8 cellular contexts compared by ENCODE assay signal in the genomic region with DNA sequence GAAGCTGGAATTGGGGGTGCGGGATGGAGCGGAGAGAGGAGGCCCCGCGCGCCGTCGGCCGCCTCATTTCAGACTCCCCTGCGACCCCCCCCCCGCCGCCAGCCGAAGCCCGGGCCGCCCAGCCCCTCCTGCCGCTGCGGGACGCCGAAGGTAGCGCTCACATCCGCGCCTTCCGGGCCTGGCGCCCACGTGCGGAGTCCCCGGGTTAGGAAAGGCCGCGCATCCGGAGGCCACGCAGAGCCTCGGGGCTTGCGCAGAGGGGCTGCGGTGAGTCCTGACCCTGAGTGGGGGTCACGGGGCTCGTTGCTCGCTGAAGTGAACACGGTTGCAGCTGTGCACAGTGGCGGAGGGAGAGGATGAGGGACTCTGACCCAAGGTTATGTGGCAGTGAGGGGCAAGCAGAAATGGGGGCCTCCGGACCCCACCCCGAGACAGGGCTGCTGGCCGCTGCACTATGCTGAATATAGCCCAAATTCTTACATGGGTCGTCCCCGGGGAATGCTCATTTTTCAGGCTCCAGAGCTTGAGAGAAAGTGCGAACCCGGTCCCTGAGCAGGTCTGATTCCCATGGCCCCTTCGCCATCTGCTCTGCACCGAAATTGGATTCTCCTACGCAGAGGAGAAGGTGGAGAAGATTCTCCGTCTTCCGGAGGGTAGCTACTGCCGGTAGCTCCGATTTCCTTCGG. TPM values are rescaled to one million over a fixed set of nuclear protein-coding genes. Genes with fewer than 3 reads are reported as not detected.
A peak's percentile ranks its signal among the peaks of the same experiment; 100 is the strongest.
DNase-seq lines count a peak whose midpoint lies in the region; ATAC-seq and TF ChIP-seq lines count a peak whose summit lies in the region.

No MANE protein-coding gene starts in this region.

- H3K4me3 ChIP-seq in BJ (ENCODE audit: low read depth, low read length) (peak overlapping the region; percentile 92), PC-9 (peak overlapping the region; percentile 75), gastroesophageal sphincter (peak overlapping the region; percentile 84 to 97), upper lobe of right lung (peak overlapping the region; percentile 82)

- H3K9me3 ChIP-seq in PC-9 (ENCODE audit: insufficient read depth, low read depth) (no peaks in the 10 kb centered on the region), gastroesophageal sphincter (no peaks in the 10 kb centered on the region), upper lobe of right lung (no peaks in the 10 kb centered on the region)

- H3K36me3 ChIP-seq in BJ (ENCODE audit: control insufficient read depth, insufficient read depth, low read length), result peaks cover 12% of the 10 kb centered on the region
- no peaks in the 10 kb centered on the region for H3K36me3 ChIP-seq in PC-9 (ENCODE audit: low read depth)
- H3K36me3 ChIP-seq in gastroesophageal sphincter, result peaks cover 0 to 27% of the 10 kb centered on the region in 2 donors
- peaks cover 21% of the 10 kb centered on the region for H3K36me3 ChIP-seq in upper lobe of right lung

- H3K4me3 Mint-ChIP-seq in osteocyte (ENCODE audit: unreplicated experiment), result peak overlapping the region; percentile 81

- CTCF ChIA-PET in BJ (lab: Yijun Ruan, JAX), result interaction anchor here (0.8 to 1.4 kb wide), 4 partner anchors 30 to 149 kb away, joined by 3 to 5 read pairs (median 4); no protein-coding TSS in a partner anchor
- CTCF ChIA-PET in PC-9 (lab: Charles Lee), result no interaction called here

- TF ChIP-seq EP300 in gastroesophageal sphincter (IDR thresholded peaks at IDR 0.05), result no peak

- intact Hi-C loops in PC-9 (cut with micrococcal nuclease; ENCODE audit: unreplicated experiment), result loop anchor here (5.0 kb wide), 1 partner anchor 230 kb away; a partner anchor contains a TSS
- intact Hi-C loops in upper lobe of right lung (cut with DNase I), result no loop called here

- peak overlapping the region; percentile 78 for H2AFZ ChIP-seq in PC-9

- peaks cover 7% of the 10 kb centered on the region; the same call in 1 of the 2 replicates for H4K20me1 ChIP-seq in PC-9 (ENCODE audit: insufficient read depth)

- H3K4me1 Mint-ChIP-seq in osteocyte (ENCODE audit: unreplicated experiment), result peaks cover 56% of the 10 kb centered on the region

- peak overlapping the region; percentile 32 for H3K27ac ChIP-seq in PC-9
- H3K27ac ChIP-seq in gastroesophageal sphincter, result peak overlapping the region; percentile 51 to 96 (median 94)
- peak overlapping the region; percentile 89 for H3K27ac ChIP-seq in upper lobe of right lung

- H3F3A ChIP-seq in PC-9 (ENCODE audit: insufficient read depth, low read depth), result no peaks in the 10 kb centered on the region

- BruUV-seq in PC-9 (replicated peaks; lab: Mats Ljungman, UMichigan), result no TSS peak

- ATAC-seq in GM18870 (IDR thresholded peaks at IDR 0.05; ENCODE audit: unreplicated experiment) (peak; percentile 18), HG03095 (IDR thresholded peaks at IDR 0.05; ENCODE audit: unreplicated experiment) (peak; percentile 45), gastroesophageal sphincter (peak; percentile 60), upper lobe of right lung (peak; percentile 63)

- DNase-seq in BJ (ENCODE audit: low read depth) (no peak), PC-9 (no peak), activated gamma-delta T cell treated with Interleukin-2 at 50 U/mL for 16 hours (peak; percentile 43), osteocyte (ENCODE audit: extremely low spot score, unreplicated experiment) (no peak), upper lobe of right lung (peak; percentile 84)

- peak overlapping the region; percentile 87 for H3K4me2 ChIP-seq in PC-9

- no peaks in the 10 kb centered on the region for H3K27me3 Mint-ChIP-seq in osteocyte (ENCODE audit: unreplicated experiment)

- peak overlapping the region; percentile 89 for H3K27ac Mint-ChIP-seq in osteocyte (ENCODE audit: unreplicated experiment)

- no peak for TF ChIP-seq POLR2A in gastroesophageal sphincter (IDR thresholded peaks at IDR 0.05)

- peaks cover 41% of the 10 kb centered on the region for H3K79me2 ChIP-seq in PC-9 (ENCODE audit: low read depth)

- POLR2A ChIA-PET in BJ (lab: Charles Lee) (interaction anchor here (0.5 kb wide), 1 partner anchor 11 kb away, joined by 6 read pairs; no protein-coding TSS in a partner anchor), PC-9 (lab: Charles Lee; ENCODE audit: unreplicated experiment) (interaction anchor here (0.6 kb wide), 1 partner anchor 75 kb away, joined by 3 read pairs; no protein-coding TSS in a partner anchor)

- peaks cover 6% of the 10 kb centered on the region for H3K36me3 Mint-ChIP-seq in osteocyte (ENCODE audit: unreplicated experiment)

- H3K27me3 ChIP-seq in BJ (ENCODE audit: control insufficient read depth, insufficient read depth, low read length), result no peaks in the 10 kb centered on the region
- H3K27me3 ChIP-seq in PC-9 (ENCODE audit: insufficient read depth, low read depth), result no peaks in the 10 kb centered on the region
- H3K27me3 ChIP-seq in gastroesophageal sphincter, result no peaks in the 10 kb centered on the region
- H3K27me3 ChIP-seq in upper lobe of right lung, result no peaks in the 10 kb centered on the region

- TF ChIP-seq CTCF in BJ (IDR thresholded peaks at IDR 0.05; ENCODE audit: insufficient read depth, low read depth, low read length), result no peak
- TF ChIP-seq CTCF in PC-9 (conservative IDR thresholded peaks at IDR 0.05), result no peak
- no peak for TF ChIP-seq CTCF in gastroesophageal sphincter (IDR thresholded peaks at IDR 0.05)
- TF ChIP-seq CTCF in osteocyte (IDR thresholded peaks at IDR 0.05), result no peak
- TF ChIP-seq CTCF in upper lobe of right lung (IDR thresholded peaks at IDR 0.05), result peak; percentile 14

- H3K4me1 ChIP-seq in PC-9 (replicated peaks; ENCODE audit: insufficient read depth) (0 out of 2 replicates have a peak, but pooled peaks cover 4% of the 10 kb centered on the region), gastroesophageal sphincter (peaks cover 0 to 62% (median 8%) of the 10 kb centered on the region in 3 donors), upper lobe of right lung (peaks cover 28% of the 10 kb centered on the region)

- H3K9me3 Mint-ChIP-seq in osteocyte (ENCODE audit: unreplicated experiment), result no peaks in the 10 kb centered on the region

- H3K9me2 ChIP-seq in PC-9 (ENCODE audit: insufficient read depth), result no peaks in the 10 kb centered on the region

- WGBS in gastroesophageal sphincter (ENCODE audit: low coverage in 1 of 2), 2 donors, result 0 to 13% methylated on average over 3 to 4 of the region's 53 CpGs

RNA-seq across cellular contexts. Expression of a gene that starts 0.7 kb away (rescaled TPM):
- 15.1 and 17.8 TPM in 2 replicates for polyA plus RNA-seq in BJ (2011; rRNA removed)
- 19.6 and 26.8 TPM in 2 replicates for polyA minus RNA-seq in BJ (2011; rRNA and poly(A)+ RNA removed)
- total RNA-seq in PC-9 (2021), result 37.6 and 56.8 TPM in 2 replicates
- 10 to 100 TPM; 27.2 to 44.8 (median 40.6) TPM for total RNA-seq in gastroesophageal sphincter
- total RNA-seq in osteocyte, result 39.8 and 43.0 TPM in 2 replicates
- total RNA-seq in upper lobe of right lung, result 28.0 TPM

Comparison
In these comparisons a context has a peak if more than half of its experiments do, and no peak if none do; other contexts are left out.
1. DNase-seq: peak in activated gamma-delta T cell treated with Interleukin-2 at 50 U/mL for 16 hours (single experiment) and upper lobe of right lung (single experiment); none in BJ (single experiment), PC-9 (0 of 2) and osteocyte (single experiment).
2. H3K27ac ChIP-seq: peak in every context shown above with its lines; median percentile 94 in gastroesophageal sphincter; 89 in upper lobe of right lung; 32 in PC-9.
3. Peak in every context shown above with its lines, with median percentiles within 50 percentile points of each other: H3K4me3 ChIP-seq and ATAC-seq.